Comparison of ENCODE assay signal across 1 cellular context in genomic region chr10:63910806-63911205, GRCh38.
TF ChIP-seq lines count a peak whose summit lies in the region.

No MANE protein-coding gene starts in this region.

TF ChIP-seq in H1, 55 proteins besides CTCF, POLR2A, EP300 and RAD21 (continued from another document):
- TF ChIP-seq ATF2 (IDR thresholded peaks at IDR 0.05; ENCODE audit: low read length) (no peak), JUN (IDR thresholded peaks at IDR 0.05; ENCODE audit: low read depth, low read length) (no peak), GABPA (IDR thresholded peaks at IDR 0.05; ENCODE audit: borderline replicate concordance, insufficient read depth, low read length) (no peak), SP4 (IDR thresholded peaks at IDR 0.05; ENCODE audit: low read length) (no peak), HDAC6 (IDR thresholded peaks at IDR 0.05; ENCODE audit: low read depth, low read length) (no peak), YY1 (IDR thresholded peaks at IDR 0.05; ENCODE audit: low read depth, low read length) (no peak)
